23 cellular contexts compared by ENCODE assay signal in genomic region chr13:74316531-74316930, GRCh38.
A peak's percentile ranks its signal among the peaks of the same experiment; 100 is the strongest.
DNase-seq lines count a peak whose midpoint lies in the region; FAIRE-seq and TF ChIP-seq lines count a peak whose summit lies in the region.
"Had no signal": no experiment of that assay in that cellular context is flagged by ENCODE, and none has a peak within 500 bp of the region (broad histone marks: within the 10 kb centered on the region; RNA-seq: fewer than 3 reads in every experiment).

No MANE protein-coding gene starts in this region.

- WGBS in testis, 2 donors: 74 to 93% methylated on average over 1 of the region's 1 CpG

- H3K9ac ChIP-seq in astrocyte (ENCODE audit: low read length) (no peak overlapping the region), neural cell (ENCODE audit: low read length) (peak overlapping the region; percentile 2)

- DNase-seq in NCI-H1417 (lab: John Stamatoyannopoulos, UW): peak in 2 of 3 experiments; percentile 38 to 82
- no peak for DNase-seq in NCI-H1417 treated with DMSO at 0.1 percent for 48 hours (lab: John Stamatoyannopoulos, UW)
- peak; percentile 59 for DNase-seq in Jurkat, Clone E6-1 (ENCODE audit: low read depth, low spot score)
- peak; percentile 76 for DNase-seq in astrocyte (ENCODE audit: low read depth)
- no peak for DNase-seq in T-helper 9 cell
- no peak for DNase-seq in testis
- DNase-seq in HFFc6: no peak
- DNase-seq: activated CD4-positive, alpha-beta memory T cell treated with anti-CD3 and anti-CD28 coated beads, Interleukin-2, amount 10 ng/mL, durations not matched to agents 7 days and 5 days; activated CD4-positive, CD25-positive, alpha-beta regulatory T cell; activated naive CD4-positive, alpha-beta T cell treated with Interleukin-2 at 50 U/mL for 16 hours; activated T-cell treated with anti-CD3 and anti-CD28 coated beads, Interleukin-2, amount 50 U/mL, for 24 hours; anterior cingulate cortex; central memory CD4-positive, alpha-beta T cell; NCI-H1694 treated with DMSO at 0.1 percent for 48 hours; NCI-H748 treated with DMSO at 0.1 percent for 48 hours; nucleus accumbens; stimulated activated CD4-positive, alpha-beta T cell treated with anti-CD3 and anti-CD28 coated beads, Interleukin-2, amount 100 ng/mL, for 48 hours had no signal

- H3K27ac Mint-ChIP-seq in astrocyte (ENCODE audit: unreplicated experiment): no peak overlapping the region
- H3K27ac Mint-ChIP-seq in HFFc6: no peak overlapping the region
- H3K27ac Mint-ChIP-seq: activated CD4-positive, alpha-beta memory T cell treated with anti-CD3 and anti-CD28 coated beads, Interleukin-2, amount 10 ng/mL, durations not matched to agents 7 days and 5 days; activated T-cell treated with anti-CD3 and anti-CD28 coated beads, Interleukin-2, amount 50 U/mL, for 24 hours; stimulated activated naive CD8-positive, alpha-beta T cell treated with anti-CD3 and anti-CD28 coated beads, Interleukin-15, Interleukin-2, amounts not matched to agents 100 ng/mL and 50 ng/mL, for 24 hours had no signal

- FAIRE-seq in astrocyte (lab: Jason Lieb, UNC): peak; percentile 9
- FAIRE-seq: endothelial cell of umbilical vein, H1 had no signal

- H3K4me1 ChIP-seq in astrocyte (ENCODE audit: insufficient read depth, low read length) (no peaks in the 10 kb centered on the region), testis (no peaks in the 10 kb centered on the region)
- H3K4me1 ChIP-seq: tibial nerve had no signal

- H3K79me2 ChIP-seq in astrocyte (ENCODE audit: insufficient read depth, low read length): no peaks in the 10 kb centered on the region
- no peaks in the 10 kb centered on the region for H3K79me2 ChIP-seq in neural cell (replicated peaks; ENCODE audit: insufficient read depth, low read length)

- no peaks in the 10 kb centered on the region for H3K9me2 ChIP-seq in neural cell (ENCODE audit: insufficient read depth, low read length)

- H3K9me3 Mint-ChIP-seq in astrocyte (ENCODE audit: unreplicated experiment) (no peaks in the 10 kb centered on the region), HFFc6 (no peaks in the 10 kb centered on the region)
- H3K9me3 Mint-ChIP-seq: activated T-cell treated with anti-CD3 and anti-CD28 coated beads, Interleukin-2, amount 50 U/mL, for 24 hours; stimulated activated naive CD8-positive, alpha-beta T cell treated with anti-CD3 and anti-CD28 coated beads, Interleukin-15, Interleukin-2, amounts not matched to agents 100 ng/mL and 50 ng/mL, for 24 hours had no signal

- intact Hi-C loops in testis (cut with DNase I; ENCODE audit: low total_unique reads): no loop called here

- H3K27me3 ChIP-seq in astrocyte (ENCODE audit: insufficient read depth, low read length) (no peaks in the 10 kb centered on the region), neural cell (ENCODE audit: insufficient read depth, low read depth, low read length) (no peaks in the 10 kb centered on the region), testis (no peaks in the 10 kb centered on the region)
- H3K27me3 ChIP-seq: tibial nerve had no signal

- peak; percentile 84 for TF ChIP-seq EP300 in neural cell (conservative IDR thresholded peaks at IDR 0.05; ENCODE audit: poor library complexity, severe bottlenecking)

- H2AFZ ChIP-seq in astrocyte (ENCODE audit: low read depth, low read length) (no peak overlapping the region), neural cell (ENCODE audit: low read depth, low read length) (no peak overlapping the region)

- H4K20me1 ChIP-seq in astrocyte (ENCODE audit: insufficient read depth, low read length) (no peaks in the 10 kb centered on the region), neural cell (ENCODE audit: insufficient read depth) (no peaks in the 10 kb centered on the region)

- no peak for TF ChIP-seq CTCF in astrocyte (IDR thresholded peaks at IDR 0.05; ENCODE audit: insufficient read depth, low read depth, low read length)
- TF ChIP-seq CTCF in neural cell (IDR thresholded peaks at IDR 0.05; ENCODE audit: poor library complexity, severe bottlenecking): no peak
- TF ChIP-seq CTCF in testis (IDR thresholded peaks at IDR 0.05): no peak
- no peak for TF ChIP-seq CTCF in HFFc6 (IDR thresholded peaks at IDR 0.05)

- H3K27ac ChIP-seq in astrocyte (ENCODE audit: low read depth, low read length) (no peak overlapping the region), neural cell (ENCODE audit: low read length) (peak overlapping the region; percentile 59), testis (no peak overlapping the region)
- H3K27ac ChIP-seq: 22Rv1, tibial nerve had no signal

- H3K4me3 ChIP-seq in Jurkat, Clone E6-1 (ENCODE audit: low read length): no peak overlapping the region
- H3K4me3 ChIP-seq in astrocyte (ENCODE audit: insufficient read depth, low read depth, low read length) (no peak overlapping the region), neural cell (ENCODE audit: low read length) (no peak overlapping the region), testis (no peak overlapping the region)
- H3K4me3 ChIP-seq: tibial nerve had no signal

- H3K36me3 Mint-ChIP-seq in astrocyte (ENCODE audit: low read depth, unreplicated experiment) (no peaks in the 10 kb centered on the region), HFFc6 (ENCODE audit: low read depth) (no peaks in the 10 kb centered on the region)

- H3K36me3 ChIP-seq in astrocyte (ENCODE audit: insufficient read depth, low read length) (no peaks in the 10 kb centered on the region), neural cell (ENCODE audit: insufficient read depth, low read length) (no peaks in the 10 kb centered on the region), testis (ENCODE audit: low read depth, missing control alignments) (no peaks in the 10 kb centered on the region)
- H3K36me3 ChIP-seq: tibial nerve had no signal

- H3K27me3 Mint-ChIP-seq in astrocyte (ENCODE audit: low read depth, unreplicated experiment) (no peaks in the 10 kb centered on the region), HFFc6 (ENCODE audit: insufficient read depth) (peaks cover 4% of the 10 kb centered on the region; the same call in 1 of the 2 replicates)
- H3K27me3 Mint-ChIP-seq: activated CD4-positive, alpha-beta memory T cell treated with anti-CD3 and anti-CD28 coated beads, Interleukin-2, amount 10 ng/mL, durations not matched to agents 7 days and 5 days; activated T-cell treated with anti-CD3 and anti-CD28 coated beads, Interleukin-2, amount 50 U/mL, for 24 hours; stimulated activated naive CD8-positive, alpha-beta T cell treated with anti-CD3 and anti-CD28 coated beads, Interleukin-15, Interleukin-2, amounts not matched to agents 100 ng/mL and 50 ng/mL, for 24 hours had no signal

- H3K4me1 Mint-ChIP-seq in astrocyte (ENCODE audit: low read depth, unreplicated experiment): peaks cover 2% of the 10 kb centered on the region
- H3K4me1 Mint-ChIP-seq in HFFc6 (ENCODE audit: low read depth): peaks cover 6% of the 10 kb centered on the region

- H3K4me3 Mint-ChIP-seq in astrocyte (ENCODE audit: unreplicated experiment): no peak overlapping the region
- H3K4me3 Mint-ChIP-seq in HFFc6: no peak overlapping the region
- H3K4me3 Mint-ChIP-seq: activated CD4-positive, alpha-beta memory T cell treated with anti-CD3 and anti-CD28 coated beads, Interleukin-2, amount 10 ng/mL, durations not matched to agents 7 days and 5 days; activated T-cell treated with anti-CD3 and anti-CD28 coated beads, Interleukin-2, amount 50 U/mL, for 24 hours; stimulated activated naive CD8-positive, alpha-beta T cell treated with anti-CD3 and anti-CD28 coated beads, Interleukin-15, Interleukin-2, amounts not matched to agents 100 ng/mL and 50 ng/mL, for 24 hours had no signal

- no peak for TF ChIP-seq POLR2A in testis (IDR thresholded peaks at IDR 0.05)

- no peaks in the 10 kb centered on the region for H3F3A ChIP-seq in neural cell (ENCODE audit: insufficient read depth, low read length, poor library complexity, severe bottlenecking)

- H3K9me3 ChIP-seq in astrocyte (ENCODE audit: insufficient read depth, low read depth, low read length) (no peaks in the 10 kb centered on the region), neural cell (ENCODE audit: low read length) (no peaks in the 10 kb centered on the region), testis (no peaks in the 10 kb centered on the region)
- H3K9me3 ChIP-seq: tibial nerve had no signal

- TF ChIP-seq RAD21 in neural cell (conservative IDR thresholded peaks at IDR 0.05): peak; percentile 26

- no peak overlapping the region for H3K4me2 ChIP-seq in astrocyte (ENCODE audit: low read length)
- H3K4me2 ChIP-seq in neural cell (ENCODE audit: low read length): no peak overlapping the region

TF ChIP-seq in neural cell, 6 proteins besides CTCF, POLR2A, EP300 and RAD21:
- TF ChIP-seq REST (IDR thresholded peaks at IDR 0.05; ENCODE audit: borderline replicate concordance) (no peak), POLR2AphosphoS5 (IDR thresholded peaks at IDR 0.05) (peak; percentile 71), MXI1 (conservative IDR thresholded peaks at IDR 0.05; ENCODE audit: poor library complexity, severe bottlenecking) (no peak)

Comparison
In these comparisons a context has a peak if more than half of its experiments do, and no peak if none do; other contexts are left out.
1. DNase-seq: peak in NCI-H1417 (2 of 3), Jurkat, Clone E6-1 (single experiment) and astrocyte (single experiment); none in NCI-H1417 treated with DMSO at 0.1 percent for 48 hours (single experiment), T-helper 9 cell (single experiment), testis (single experiment) and HFFc6 (single experiment).